In genomic region chr10:12403119-12403518, GRCh38 we compare ENCODE assay signal across 23 cellular contexts.
"Had no signal": no experiment of that assay in that cellular context is flagged by ENCODE, and none has a peak within 500 bp of the region (broad histone marks: within the 10 kb centered on the region; RNA-seq: fewer than 3 reads in every experiment).

No MANE protein-coding gene starts in this region.

- H3K4me3 ChIP-seq: lower lobe of right lung, prostate gland, right atrium auricular region, smooth muscle cell, stomach, thyroid gland had no signal

- H3K79me2 ChIP-seq: parathyroid adenoma had no signal

- H3K9me3 ChIP-seq: lower lobe of right lung, neutrophil, prostate gland, right atrium auricular region, stomach, thyroid gland had no signal

- H3K36me3 Mint-ChIP-seq: natural killer cell had no signal

- H3K27ac ChIP-seq: lower lobe of right lung, neutrophil, parathyroid adenoma, prostate gland, right atrium auricular region, stomach, thyroid gland had no signal

- H3K36me3 ChIP-seq: lower lobe of right lung, neutrophil, prostate gland, right atrium auricular region, stomach, thyroid gland had no signal

- H3K9me3 Mint-ChIP-seq: effector memory CD8-positive, alpha-beta T cell; immature natural killer cell; natural killer cell; stimulated activated effector memory CD8-positive, alpha-beta T cell treated with anti-CD3 and anti-CD28 coated beads, Interleukin-12 subunit alpha, Interleukin-12 subunit beta, amount 100 ng/mL, for 72 hours had no signal

- H3K27me3 Mint-ChIP-seq: effector memory CD8-positive, alpha-beta T cell had no signal

- DNase-seq: cortex of kidney; effector memory CD8-positive, alpha-beta T cell; hypothalamus; immature natural killer cell; islet precursor cell; kidney glomerular epithelial cell; left colon; left ventricle myocardium superior; lower lobe of right lung; natural killer cell; stimulated activated CD4-positive, alpha-beta T cell treated with anti-CD3 and anti-CD28 coated beads, Interleukin-2, amount 100 ng/mL, for 24 hours; stimulated activated CD4-positive, alpha-beta T cell treated with anti-CD3 and anti-CD28 coated beads, Interleukin-4, amount 100 ng/mL, for 24 hours; stimulated activated naive CD4-positive, alpha-beta T cell treated with Interleukin-2 at 50 U/mL for 16 hours; stomach; thyroid gland; trophoblast cell had no signal

- H2AFZ ChIP-seq: parathyroid adenoma had no signal

- H3K27me3 ChIP-seq: neutrophil, right atrium auricular region, thyroid gland had no signal

- H3K4me2 ChIP-seq: smooth muscle cell had no signal

- H3K4me3 Mint-ChIP-seq: effector memory CD8-positive, alpha-beta T cell; immature natural killer cell; natural killer cell had no signal

- H3K9ac ChIP-seq: parathyroid adenoma had no signal

- ATAC-seq: effector memory CD8-positive, alpha-beta T cell; left colon; left ventricle myocardium superior; lower lobe of right lung; natural killer cell; sciatic nerve; stimulated activated effector memory CD8-positive, alpha-beta T cell treated with anti-CD3 and anti-CD28 coated beads, Interleukin-12 subunit alpha, Interleukin-12 subunit beta, amount 100 ng/mL, for 72 hours had no signal

- H3K4me1 ChIP-seq: parathyroid adenoma, prostate gland, right atrium auricular region had no signal
